Comparison of ENCODE assay signal across 12 cellular contexts in the genomic region with DNA sequence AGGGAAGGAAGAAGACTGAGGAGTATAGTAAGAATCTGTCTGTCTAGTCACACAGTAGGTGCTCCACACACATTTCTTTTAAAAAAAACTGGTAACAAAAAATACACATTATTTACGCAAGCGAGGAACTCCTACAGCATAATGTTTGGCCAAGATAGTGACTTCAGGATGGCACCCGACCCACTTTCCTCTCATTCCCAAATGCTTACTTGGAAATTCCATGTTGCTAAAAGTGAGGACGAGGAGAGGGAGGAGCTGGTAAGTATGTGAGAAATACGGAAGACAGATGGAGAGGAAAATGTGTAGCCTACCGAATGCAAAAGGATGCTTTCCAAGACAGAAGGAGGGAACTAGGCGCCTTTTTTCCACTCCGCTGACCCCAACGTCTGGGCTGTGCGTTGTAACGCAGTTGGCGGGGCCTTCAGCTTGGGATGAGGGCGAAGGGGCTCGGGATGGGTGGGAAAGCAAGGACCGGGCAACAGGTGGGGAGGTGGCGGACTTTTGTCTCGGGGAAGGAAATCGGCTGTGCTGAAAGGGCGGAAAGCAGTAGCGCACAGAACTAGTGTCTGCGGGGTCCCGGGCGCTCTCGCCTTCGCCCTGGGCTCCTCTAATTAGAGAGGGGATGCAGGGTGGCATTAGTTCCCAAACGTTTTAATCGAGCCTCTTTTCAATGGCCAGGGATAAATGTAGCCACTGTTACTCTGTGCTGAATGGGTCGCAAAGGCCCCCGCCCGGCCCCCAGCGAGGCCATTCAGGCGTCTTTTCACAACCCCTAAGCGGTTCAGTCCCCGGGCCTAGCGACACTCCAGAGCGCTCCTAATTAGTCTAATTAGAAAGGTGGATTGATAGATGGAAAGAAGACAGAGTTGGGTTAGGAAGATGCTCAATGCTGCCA. TPM values are rescaled to one million over a fixed set of nuclear protein-coding genes. Genes with fewer than 3 reads are reported as not detected.
DNase-seq lines count a peak whose midpoint lies in the region; ATAC-seq and TF ChIP-seq lines count a peak whose summit lies in the region.
"Had no signal": no experiment of that assay in that cellular context is flagged by ENCODE, and none has a peak within 500 bp of the region (broad histone marks: within the 10 kb centered on the region; RNA-seq: fewer than 3 reads in every experiment).

No MANE protein-coding gene starts in this region.

- no peaks in the 10 kb centered on the region for H3K36me3 ChIP-seq in hepatocyte (replicated peaks; ENCODE audit: insufficient read depth, low read depth)
- no peaks in the 10 kb centered on the region for H3K36me3 ChIP-seq in trophoblast cell (ENCODE audit: control insufficient read depth in 1 of 2, insufficient read depth in 2 of 2, low read length in 2 of 2)

- no peak overlapping the region for H4K8ac ChIP-seq in trophoblast cell (ENCODE audit: low read depth, low read length)

- H3K4me3 ChIP-seq in hepatocyte (no peak overlapping the region), trophoblast cell (ENCODE audit: low read depth, low read length) (no peak overlapping the region)

- no peak overlapping the region for H4K91ac ChIP-seq in trophoblast cell (ENCODE audit: low read depth, low read length)

- H3K27ac ChIP-seq in hepatocyte = no peak overlapping the region
- H3K27ac ChIP-seq in trophoblast cell (ENCODE audit: low read depth, low read length) = no peak overlapping the region

- peak overlapping the region; percentile 81 for H3K4me2 ChIP-seq in hepatocyte
- H3K4me2 ChIP-seq in trophoblast cell (ENCODE audit: low read length) = peak overlapping the region; percentile 86

- H3K23ac ChIP-seq in trophoblast cell (ENCODE audit: low read length) = no peak overlapping the region

- DNase-seq in NCI-H2171 treated with DMSO at 0.1 percent for 48 hours (lab: John Stamatoyannopoulos, UW) (peak; percentile 5), NCI-H2171 (lab: John Stamatoyannopoulos, UW) (no peak), hepatocyte (ENCODE audit: low spot score) (no peak), trophoblast cell (no peak), foreskin melanocyte (no peak)
- DNase-seq: 8988T; activated naive CD4-positive, alpha-beta T cell treated with Interleukin-2 at 50 U/mL for 16 hours; islet precursor cell; NCI-H1417 had no signal

- H3K79me1 ChIP-seq in trophoblast cell (ENCODE audit: low read length) = no peaks in the 10 kb centered on the region

- no peak overlapping the region for H2BK120ac ChIP-seq in trophoblast cell (ENCODE audit: insufficient read depth, low read length, poor library complexity)

- H3K79me2 ChIP-seq in hepatocyte = no peaks in the 10 kb centered on the region
- no peaks in the 10 kb centered on the region for H3K79me2 ChIP-seq in trophoblast cell (ENCODE audit: control insufficient read depth, insufficient read depth, low read length, poor library complexity)

- no peak overlapping the region for H3K18ac ChIP-seq in trophoblast cell (ENCODE audit: low read length)

- peaks cover 94% of the 10 kb centered on the region for H3K27me3 ChIP-seq in hepatocyte
- peaks cover 35% of the 10 kb centered on the region for H3K27me3 ChIP-seq in trophoblast cell (ENCODE audit: insufficient read depth, low read length)

- no peak overlapping the region for H2BK5ac ChIP-seq in trophoblast cell (ENCODE audit: low read depth, low read length, poor library complexity)

- H3K9me3 ChIP-seq in hepatocyte (ENCODE audit: low read depth) (no peaks in the 10 kb centered on the region), trophoblast cell (ENCODE audit: insufficient read depth, low read depth, low read length) (no peaks in the 10 kb centered on the region)

- H4K20me1 ChIP-seq in hepatocyte (ENCODE audit: insufficient read depth, poor library complexity, severe bottlenecking) = no peaks in the 10 kb centered on the region

- WGBS in hepatocyte (ENCODE audit: low lambda C conversion rate, missing lambda C conversion rate) = 16% methylated on average over 36 of the region's 36 CpGs
- WGBS in trophoblast cell (ENCODE audit: extremely low coverage, insufficient coverage, insufficient read length) = no CpG with 5 or more reads among the region's 36 CpGs

- ATAC-seq in SK-N-SH treated with all-trans-retinoic acid at 6 μM for 48 hours (peak; percentile 2; the same call in 2 of the 3 replicates), GM18868 (IDR thresholded peaks at IDR 0.05; ENCODE audit: unreplicated experiment) (no peak), GM21447 (IDR thresholded peaks at IDR 0.05; ENCODE audit: unreplicated experiment) (no peak)

- no peak overlapping the region for H2BK12ac ChIP-seq in trophoblast cell (ENCODE audit: low read length)

- no peak overlapping the region for H3K4ac ChIP-seq in trophoblast cell (ENCODE audit: low read depth, low read length)

- no peak for TF ChIP-seq CTCF in hepatocyte (IDR thresholded peaks at IDR 0.05; ENCODE audit: poor library complexity)

- H4K12ac ChIP-seq in trophoblast cell (ENCODE audit: low read depth, low read length) = no peak overlapping the region

- no peak overlapping the region for H3K14ac ChIP-seq in trophoblast cell (ENCODE audit: low read length)

- H2AFZ ChIP-seq in hepatocyte (peak overlapping the region; percentile 75), trophoblast cell (ENCODE audit: insufficient read depth, low read length, poor library complexity) (no peak overlapping the region)

- no peak overlapping the region for H3K9ac ChIP-seq in trophoblast cell (ENCODE audit: low read length)

- no peak overlapping the region for H2AK5ac ChIP-seq in trophoblast cell (ENCODE audit: low read length)

- H3K9me2 ChIP-seq in hepatocyte (replicated peaks; ENCODE audit: insufficient read depth) = no peaks in the 10 kb centered on the region

- H3K4me1 ChIP-seq in hepatocyte (ENCODE audit: insufficient read depth) = peaks cover 18% of the 10 kb centered on the region
- peaks cover 0 to 12% of the 10 kb centered on the region in 2 experiments for H3K4me1 ChIP-seq in trophoblast cell (ENCODE audit: control insufficient read depth in 1 of 2, insufficient read depth in 2 of 2, low read length in 2 of 2)

TF ChIP-seq in SK-N-SH treated with all-trans-retinoic acid at 6 μM for 48 hours, 23 proteins besides CTCF, POLR2A, EP300 and RAD21:
- TF ChIP-seq ZNF8 (CRISPR knock-in tag; IDR thresholded peaks at IDR 0.05) (no peak), TSHZ2 (CRISPR knock-in tag; IDR thresholded peaks at IDR 0.05) (no peak), CREB5 (CRISPR knock-in tag; IDR thresholded peaks at IDR 0.05; ENCODE audit: low read depth) (no peak)

RNA-seq across cellular contexts. Expression of gene FOXD1, which starts 12.7 kb away (rescaled TPM):
- 0.33 and 1.6 TPM in 2 replicates for total RNA-seq in hepatocyte
- 0.75 and 1.9 TPM in 2 replicates for polyA plus RNA-seq in hepatocyte
- polyA plus RNA-seq in trophoblast cell (2013) = 0.64 and 0.81 TPM in 2 replicates
